Comparison of ENCODE assay signal across 1 cellular context in the genomic region with DNA sequence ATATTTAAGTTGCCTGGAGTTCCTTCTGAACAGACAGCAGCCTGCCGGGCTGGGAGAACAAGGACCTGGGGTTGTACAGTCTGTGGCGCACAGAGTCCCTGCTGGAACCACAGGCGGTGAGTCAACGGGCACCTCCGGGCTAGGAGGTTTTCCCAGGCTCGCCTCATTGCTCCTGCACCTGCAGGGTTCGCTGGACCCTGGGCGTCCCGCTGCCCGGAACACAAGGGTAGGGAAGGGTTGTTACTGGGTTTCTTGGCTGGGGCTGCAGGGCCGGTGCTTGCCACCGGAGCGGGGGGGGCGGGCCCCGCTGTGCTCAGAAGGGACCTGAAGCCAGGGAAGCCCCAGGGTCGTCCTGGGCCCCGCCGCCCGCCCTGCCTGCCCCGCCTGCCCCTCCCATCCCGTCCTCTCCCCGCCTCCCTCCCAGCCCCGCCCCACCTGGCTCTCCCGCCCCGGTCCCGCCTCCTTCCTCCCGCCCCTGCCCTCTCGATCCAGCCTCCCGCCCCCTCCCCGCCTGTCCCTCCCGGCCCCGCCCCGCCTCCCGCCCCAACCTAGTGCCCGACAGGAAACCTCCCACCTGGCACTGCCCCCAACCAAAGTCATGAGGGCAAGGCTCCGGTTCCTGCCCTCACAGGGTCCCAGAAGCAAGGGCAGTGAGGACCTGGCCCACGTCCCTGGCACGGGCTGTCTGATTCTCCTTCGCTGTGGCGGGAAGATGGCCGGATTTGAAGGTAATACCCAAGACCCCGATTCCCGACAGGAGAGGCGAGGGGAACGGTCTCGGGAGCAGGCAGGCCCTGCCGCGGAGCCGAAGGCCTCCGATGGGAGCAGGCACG.
TF ChIP-seq lines count a peak whose summit lies in the region.

No MANE protein-coding gene starts in this region.

TF ChIP-seq in HepG2, 621 proteins besides CTCF, POLR2A, EP300 and RAD21 (continued from another document and continues in another):
- TF ChIP-seq AKNA (CRISPR knock-in tag; IDR thresholded peaks at IDR 0.05; ENCODE audit: borderline replicate concordance) (no peak), CCDC6 (CRISPR knock-in tag; IDR thresholded peaks at IDR 0.05) (0 out of 2 replicates have a peak, but pooled peaks have one; percentile 15), NCOA2 (CRISPR knock-in tag; IDR thresholded peaks at IDR 0.05) (0 out of 2 replicates have a peak, but pooled peaks have one; percentile 13), SP4 (CRISPR knock-in tag; IDR thresholded peaks at IDR 0.05) (peak; percentile 63; the same call in 1 of the 2 replicates), SAP130 (CRISPR knock-in tag; IDR thresholded peaks at IDR 0.05; ENCODE audit: low read depth) (peak; percentile 43; the same call in 1 of the 2 replicates), PATZ1 (CRISPR knock-in tag; IDR thresholded peaks at IDR 0.05) (peak; percentile 66; the same call in 1 of the 2 replicates), ZNF747 (CRISPR knock-in tag; IDR thresholded peaks at IDR 0.05; ENCODE audit: borderline replicate concordance) (peak; percentile 17; the same call in 1 of the 2 replicates), HNRNPK (IDR thresholded peaks at IDR 0.05; ENCODE audit: low read depth, low read length, poor library complexity, severe bottlenecking) (peak; percentile 28), POGZ (CRISPR knock-in tag; IDR thresholded peaks at IDR 0.05) (peak; percentile 45), ZNF556 (CRISPR knock-in tag; IDR thresholded peaks at IDR 0.05; ENCODE audit: borderline replicate concordance) (peak; percentile 49; the same call in 1 of the 2 replicates), MTF2 (CRISPR knock-in tag; IDR thresholded peaks at IDR 0.05; ENCODE audit: borderline replicate concordance) (0 out of 2 replicates have a peak, but pooled peaks have one; percentile 43), ARID5B (CRISPR knock-in tag; IDR thresholded peaks at IDR 0.05) (no peak), NBN (conservative IDR thresholded peaks at IDR 0.05) (no peak), MAZ (IDR thresholded peaks at IDR 0.05; ENCODE audit: borderline replicate concordance, low read depth, low read length) (no peak), MAZ (CRISPR knock-in tag; IDR thresholded peaks at IDR 0.05; ENCODE audit: low read depth) (peak; percentile 14), CEBPB (IDR thresholded peaks at IDR 0.05; ENCODE audit: borderline replicate concordance, low read depth, low read length) (no peak), SKI (IDR thresholded peaks at IDR 0.05; ENCODE audit: partially characterized antibody) (peak; percentile 14), SSRP1 (CRISPR knock-in tag; IDR thresholded peaks at IDR 0.05) (peak; percentile 40; the same call in 1 of the 2 replicates), SAFB2 (CRISPR knock-in tag; IDR thresholded peaks at IDR 0.05; ENCODE audit: borderline replicate concordance, low read depth) (0 out of 2 replicates have a peak, but pooled peaks have one; percentile 45), ZNF3 (CRISPR knock-in tag; IDR thresholded peaks at IDR 0.05) (no peak), HNRNPL (IDR thresholded peaks at IDR 0.05; ENCODE audit: low read depth, low read length) (peak; percentile 84), ZNF800 (CRISPR knock-in tag; IDR thresholded peaks at IDR 0.05) (0 out of 2 replicates have a peak, but pooled peaks have one; percentile 21), ZNF292 (CRISPR knock-in tag; IDR thresholded peaks at IDR 0.05; ENCODE audit: borderline replicate concordance, low read depth) (peak; percentile 45; the same call in 1 of the 2 replicates), THAP11 (CRISPR knock-in tag; IDR thresholded peaks at IDR 0.05) (no peak)
- TF ChIP-seq, protein P1, sequence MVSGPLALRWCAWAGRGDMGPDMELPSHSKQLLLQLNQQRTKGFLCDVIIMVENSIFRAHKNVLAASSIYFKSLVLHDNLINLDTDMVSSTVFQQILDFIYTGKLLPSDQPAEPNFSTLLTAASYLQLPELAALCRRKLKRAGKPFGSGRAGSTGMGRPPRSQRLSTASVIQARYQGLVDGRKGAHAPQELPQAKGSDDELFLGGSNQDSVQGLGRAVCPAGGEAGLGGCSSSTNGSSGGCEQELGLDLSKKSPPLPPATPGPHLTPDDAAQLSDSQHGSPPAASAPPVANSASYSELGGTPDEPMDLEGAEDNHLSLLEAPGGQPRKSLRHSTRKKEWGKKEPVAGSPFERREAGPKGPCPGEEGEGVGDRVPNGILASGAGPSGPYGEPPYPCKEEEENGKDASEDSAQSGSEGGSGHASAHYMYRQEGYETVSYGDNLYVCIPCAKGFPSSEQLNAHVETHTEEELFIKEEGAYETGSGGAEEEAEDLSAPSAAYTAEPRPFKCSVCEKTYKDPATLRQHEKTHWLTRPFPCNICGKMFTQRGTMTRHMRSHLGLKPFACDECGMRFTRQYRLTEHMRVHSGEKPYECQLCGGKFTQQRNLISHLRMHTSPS (CRISPR knock-in tag; IDR thresholded peaks at IDR 0.05; ENCODE audit: low read depth): peak; percentile 57; the same call in 1 of the 2 replicates
- TF ChIP-seq, protein P2, sequence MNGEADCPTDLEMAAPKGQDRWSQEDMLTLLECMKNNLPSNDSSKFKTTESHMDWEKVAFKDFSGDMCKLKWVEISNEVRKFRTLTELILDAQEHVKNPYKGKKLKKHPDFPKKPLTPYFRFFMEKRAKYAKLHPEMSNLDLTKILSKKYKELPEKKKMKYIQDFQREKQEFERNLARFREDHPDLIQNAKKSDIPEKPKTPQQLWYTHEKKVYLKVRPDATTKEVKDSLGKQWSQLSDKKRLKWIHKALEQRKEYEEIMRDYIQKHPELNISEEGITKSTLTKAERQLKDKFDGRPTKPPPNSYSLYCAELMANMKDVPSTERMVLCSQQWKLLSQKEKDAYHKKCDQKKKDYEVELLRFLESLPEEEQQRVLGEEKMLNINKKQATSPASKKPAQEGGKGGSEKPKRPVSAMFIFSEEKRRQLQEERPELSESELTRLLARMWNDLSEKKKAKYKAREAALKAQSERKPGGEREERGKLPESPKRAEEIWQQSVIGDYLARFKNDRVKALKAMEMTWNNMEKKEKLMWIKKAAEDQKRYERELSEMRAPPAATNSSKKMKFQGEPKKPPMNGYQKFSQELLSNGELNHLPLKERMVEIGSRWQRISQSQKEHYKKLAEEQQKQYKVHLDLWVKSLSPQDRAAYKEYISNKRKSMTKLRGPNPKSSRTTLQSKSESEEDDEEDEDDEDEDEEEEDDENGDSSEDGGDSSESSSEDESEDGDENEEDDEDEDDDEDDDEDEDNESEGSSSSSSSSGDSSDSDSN (CRISPR knock-in tag; IDR thresholded peaks at IDR 0.05): peak; percentile 86
- TF ChIP-seq, protein P3, sequence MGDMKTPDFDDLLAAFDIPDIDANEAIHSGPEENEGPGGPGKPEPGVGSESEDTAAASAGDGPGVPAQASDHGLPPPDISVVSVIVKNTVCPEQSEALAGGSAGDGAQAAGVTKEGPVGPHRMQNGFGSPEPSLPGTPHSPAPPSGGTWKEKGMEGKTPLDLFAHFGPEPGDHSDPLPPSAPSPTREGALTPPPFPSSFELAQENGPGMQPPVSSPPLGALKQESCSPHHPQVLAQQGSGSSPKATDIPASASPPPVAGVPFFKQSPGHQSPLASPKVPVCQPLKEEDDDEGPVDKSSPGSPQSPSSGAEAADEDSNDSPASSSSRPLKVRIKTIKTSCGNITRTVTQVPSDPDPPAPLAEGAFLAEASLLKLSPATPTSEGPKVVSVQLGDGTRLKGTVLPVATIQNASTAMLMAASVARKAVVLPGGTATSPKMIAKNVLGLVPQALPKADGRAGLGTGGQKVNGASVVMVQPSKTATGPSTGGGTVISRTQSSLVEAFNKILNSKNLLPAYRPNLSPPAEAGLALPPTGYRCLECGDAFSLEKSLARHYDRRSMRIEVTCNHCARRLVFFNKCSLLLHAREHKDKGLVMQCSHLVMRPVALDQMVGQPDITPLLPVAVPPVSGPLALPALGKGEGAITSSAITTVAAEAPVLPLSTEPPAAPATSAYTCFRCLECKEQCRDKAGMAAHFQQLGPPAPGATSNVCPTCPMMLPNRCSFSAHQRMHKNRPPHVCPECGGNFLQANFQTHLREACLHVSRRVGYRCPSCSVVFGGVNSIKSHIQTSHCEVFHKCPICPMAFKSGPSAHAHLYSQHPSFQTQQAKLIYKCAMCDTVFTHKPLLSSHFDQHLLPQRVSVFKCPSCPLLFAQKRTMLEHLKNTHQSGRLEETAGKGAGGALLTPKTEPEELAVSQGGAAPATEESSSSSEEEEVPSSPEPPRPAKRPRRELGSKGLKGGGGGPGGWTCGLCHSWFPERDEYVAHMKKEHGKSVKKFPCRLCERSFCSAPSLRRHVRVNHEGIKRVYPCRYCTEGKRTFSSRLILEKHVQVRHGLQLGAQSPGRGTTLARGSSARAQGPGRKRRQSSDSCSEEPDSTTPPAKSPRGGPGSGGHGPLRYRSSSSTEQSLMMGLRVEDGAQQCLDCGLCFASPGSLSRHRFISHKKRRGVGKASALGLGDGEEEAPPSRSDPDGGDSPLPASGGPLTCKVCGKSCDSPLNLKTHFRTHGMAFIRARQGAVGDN (CRISPR knock-in tag; IDR thresholded peaks at IDR 0.05): peak; percentile 63
